2 cellular contexts compared by ENCODE assay signal in genomic region chr21:33302796-33303195, GRCh38.
TF ChIP-seq lines count a peak whose summit lies in the region.

No MANE protein-coding gene starts in this region.

TF ChIP-seq in A549, 52 proteins besides CTCF, POLR2A, EP300 and RAD21 (continued from another document):
- TF ChIP-seq KDM1A (IDR thresholded peaks at IDR 0.05; ENCODE audit: low read depth): no peak
- TF ChIP-seq TFCP2L1 (CRISPR knock-in tag; IDR thresholded peaks at IDR 0.05): no peak
- TF ChIP-seq GATA3 (IDR thresholded peaks at IDR 0.05; ENCODE audit: borderline replicate concordance): no peak
- no peak for TF ChIP-seq EHF (CRISPR knock-in tag; IDR thresholded peaks at IDR 0.05)
- TF ChIP-seq CHD4 (IDR thresholded peaks at IDR 0.05; ENCODE audit: borderline replicate concordance): no peak

TF ChIP-seq in GM23338, 12 proteins besides CTCF, POLR2A, EP300 and RAD21 (continued from another document):
- no peak for TF ChIP-seq ZNF462 (CRISPR knock-in tag; IDR thresholded peaks at IDR 0.05)
- TF ChIP-seq POLR2AphosphoS5 (IDR thresholded peaks at IDR 0.05; ENCODE audit: low read depth): no peak
- no peak for TF ChIP-seq NANOG (IDR thresholded peaks at IDR 0.05; ENCODE audit: borderline replicate concordance)
